15 cellular contexts compared by ENCODE assay signal in the genomic region with DNA sequence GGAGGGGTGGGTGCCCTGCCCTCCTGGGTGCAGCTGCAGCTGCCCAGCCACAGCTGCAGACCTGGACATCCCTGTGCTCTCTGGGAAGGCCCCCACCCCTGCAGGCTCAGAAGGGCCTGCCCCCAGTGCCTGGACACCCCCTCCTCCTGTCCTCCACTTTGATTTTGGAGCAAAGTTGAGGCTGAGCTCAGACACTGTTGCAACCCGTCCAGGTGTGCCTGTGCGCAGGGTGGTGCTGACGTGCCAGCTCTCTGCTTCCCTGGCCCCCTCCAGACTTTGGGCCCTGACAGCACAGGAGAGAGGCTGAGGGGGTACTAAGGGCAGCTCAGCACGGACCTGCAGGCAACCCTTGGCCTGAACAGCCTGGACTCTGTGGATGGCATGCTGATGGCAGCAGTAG.
DNase-seq lines count a peak whose midpoint lies in the region; ATAC-seq lines count a peak whose summit lies in the region.
"Had no signal": no experiment of that assay in that cellular context is flagged by ENCODE, and none has a peak within 500 bp of the region (broad histone marks: within the 10 kb centered on the region; RNA-seq: fewer than 3 reads in every experiment).

No MANE protein-coding gene starts in this region.

- no peaks in the 10 kb centered on the region for H3K4me1 ChIP-seq in neuronal stem cell (ENCODE audit: control insufficient read depth in 2 of 2, insufficient read depth in 1 of 2, low read depth in 1 of 2, low read length in 2 of 2)

- WGBS in neuronal stem cell (ENCODE audit: extremely low coverage in 2 of 2, insufficient read length in 2 of 2, insufficient replicate concordance in 1 of 2), 2 donors: no CpG with 5 or more reads among the region's 4 CpGs

- peaks cover 0 to 7% of the 10 kb centered on the region in 2 donors for H3K9me3 Mint-ChIP-seq in stimulated activated naive CD8-positive, alpha-beta T cell treated with anti-CD3 and anti-CD28 coated beads, Interleukin-15, amount 100 ng/mL, for 72 hours
- H3K9me3 Mint-ChIP-seq in stimulated activated effector memory CD8-positive, alpha-beta T cell treated with anti-CD3 and anti-CD28 coated beads, Interleukin-12 subunit alpha, Interleukin-12 subunit beta, amount 100 ng/mL, for 72 hours: peaks cover 4% of the 10 kb centered on the region
- peaks cover 6% of the 10 kb centered on the region for H3K9me3 Mint-ChIP-seq in activated CD4-positive, alpha-beta memory T cell treated with anti-CD3 and anti-CD28 coated beads for 36 hours

- peaks cover 2% of the 10 kb centered on the region for H3K79me1 ChIP-seq in neuronal stem cell (ENCODE audit: low read depth, low read length)

- H2BK120ac ChIP-seq in neuronal stem cell (ENCODE audit: low read depth, low read length): no peak overlapping the region

- no peak overlapping the region for H3K23ac ChIP-seq in neuronal stem cell (ENCODE audit: low read depth, low read length, poor library complexity)

- H3K9me3 ChIP-seq in neuronal stem cell (replicated peaks in 1 of 2; ENCODE audit: control insufficient read depth in 2 of 2, insufficient read depth in 1 of 2, low read depth in 1 of 2, low read length in 2 of 2): no peaks in the 10 kb centered on the region

- no peaks in the 10 kb centered on the region for H3K27me3 ChIP-seq in neuronal stem cell (ENCODE audit: control insufficient read depth in 3 of 3, insufficient read depth in 3 of 3, low read depth in 1 of 3, low read length in 3 of 3)

- peak overlapping the region; percentile 82 for H4K8ac ChIP-seq in neuronal stem cell (ENCODE audit: low read depth, low read length)

- intact Hi-C loops in activated CD4-positive, alpha-beta memory T cell treated with anti-CD3 and anti-CD28 coated beads for 36 hours (cut with micrococcal nuclease): no loop called here

- H2AFZ ChIP-seq in neuronal stem cell (ENCODE audit: low read length): no peak overlapping the region
- H2AFZ ChIP-seq: GM23248 had no signal

- H3K27ac ChIP-seq in neuronal stem cell (replicated peaks; ENCODE audit: low read length): no peak overlapping the region
- H3K27ac ChIP-seq: GM23248 had no signal

- no peaks in the 10 kb centered on the region for H3K27me3 Mint-ChIP-seq in stimulated activated naive CD8-positive, alpha-beta T cell treated with anti-CD3 and anti-CD28 coated beads, Interleukin-15, amount 100 ng/mL, for 72 hours
- H3K27me3 Mint-ChIP-seq in activated CD4-positive, alpha-beta memory T cell treated with anti-CD3 and anti-CD28 coated beads for 36 hours: no peaks in the 10 kb centered on the region
- H3K27me3 Mint-ChIP-seq: B cell; CD4-positive, alpha-beta T cell had no signal

- H3K4ac ChIP-seq in neuronal stem cell (ENCODE audit: low read length): no peak overlapping the region

- H3K36me3 ChIP-seq in neuronal stem cell (replicated peaks in 1 of 2; ENCODE audit: control insufficient read depth in 2 of 2, insufficient read depth in 2 of 2, low read length in 2 of 2): no peaks in the 10 kb centered on the region

- H3K4me3 ChIP-seq in neuronal stem cell (ENCODE audit: low read length in 2 of 2): peak overlapping the region in 1 of 2 donors; percentile 69
- H3K4me3 ChIP-seq: GM23248 had no signal

- POLR2A ChIA-PET in activated CD4-positive, alpha-beta memory T cell treated with anti-CD3 and anti-CD28 coated beads for 36 hours (lab: Charles Lee): no interaction called here

- H2BK12ac ChIP-seq in neuronal stem cell (ENCODE audit: low read length): no peak overlapping the region

- H3K18ac ChIP-seq in neuronal stem cell (ENCODE audit: low read length): peak overlapping the region; percentile 28

- H2AK5ac ChIP-seq in neuronal stem cell (ENCODE audit: low read depth, low read length): no peak overlapping the region

- no peak overlapping the region for H3K4me2 ChIP-seq in neuronal stem cell (ENCODE audit: insufficient read depth, low read length, poor library complexity, severe bottlenecking)

- H3K9ac ChIP-seq in neuronal stem cell (ENCODE audit: low read depth, low read length, poor library complexity): no peak overlapping the region
- H3K9ac ChIP-seq: GM23248 had no signal

- no peak overlapping the region for H3K4me3 Mint-ChIP-seq in stimulated activated naive CD8-positive, alpha-beta T cell treated with anti-CD3 and anti-CD28 coated beads, Interleukin-15, amount 100 ng/mL, for 72 hours
- no peak overlapping the region for H3K4me3 Mint-ChIP-seq in stimulated activated effector memory CD8-positive, alpha-beta T cell treated with anti-CD3 and anti-CD28 coated beads, Interleukin-12 subunit alpha, Interleukin-12 subunit beta, amount 100 ng/mL, for 72 hours
- no peak overlapping the region for H3K4me3 Mint-ChIP-seq in activated CD4-positive, alpha-beta memory T cell treated with anti-CD3 and anti-CD28 coated beads for 36 hours
- H3K4me3 Mint-ChIP-seq: B cell; CD4-positive, alpha-beta T cell had no signal

- no peaks in the 10 kb centered on the region for H3K4me1 Mint-ChIP-seq in stimulated activated naive CD8-positive, alpha-beta T cell treated with anti-CD3 and anti-CD28 coated beads, Interleukin-15, amount 100 ng/mL, for 72 hours
- H3K4me1 Mint-ChIP-seq in stimulated activated effector memory CD8-positive, alpha-beta T cell treated with anti-CD3 and anti-CD28 coated beads, Interleukin-12 subunit alpha, Interleukin-12 subunit beta, amount 100 ng/mL, for 72 hours: no peaks in the 10 kb centered on the region
- no peaks in the 10 kb centered on the region for H3K4me1 Mint-ChIP-seq in activated CD4-positive, alpha-beta memory T cell treated with anti-CD3 and anti-CD28 coated beads for 36 hours (ENCODE audit: low read depth)
- H3K4me1 Mint-ChIP-seq: B cell had no signal

- H3K14ac ChIP-seq in neuronal stem cell (ENCODE audit: low read length): peak overlapping the region; percentile 94

- no peak for DNase-seq in stimulated activated naive CD8-positive, alpha-beta T cell treated with anti-CD3 and anti-CD28 coated beads, Interleukin-15, amount 100 ng/mL, for 72 hours
- no peak for DNase-seq in stimulated activated naive CD8-positive, alpha-beta T cell treated with anti-CD3 and anti-CD28 coated beads, Interleukin-15, Interleukin-2, amounts not matched to agents 100 U/mL and 50 U/mL, for 24 hours
- DNase-seq in neuronal stem cell (ENCODE audit: low spot score) (no peak), cerebellar nuclear complex (lab: John Stamatoyannopoulos, UW) (no peak), NCI-H146 (lab: John Stamatoyannopoulos, UW) (no peak)
- DNase-seq in stimulated activated effector memory CD8-positive, alpha-beta T cell treated with anti-CD3 and anti-CD28 coated beads, Interleukin-12 subunit alpha, Interleukin-12 subunit beta, amount 100 ng/mL, for 72 hours (ENCODE audit: low spot score in 2 of 2): no peak
- DNase-seq in activated CD4-positive, alpha-beta memory T cell treated with anti-CD3 and anti-CD28 coated beads for 36 hours: no peak
- DNase-seq: C1 segment of cervical spinal cord; Calu3; CD4-positive, alpha-beta T cell; DMS79 treated with DMSO at 0.1 percent for 48 hours; EL; GM23248 had no signal

- CTCF ChIA-PET in activated CD4-positive, alpha-beta memory T cell treated with anti-CD3 and anti-CD28 coated beads for 36 hours (lab: Charles Lee): no interaction called here

- no peaks in the 10 kb centered on the region for H3K36me3 Mint-ChIP-seq in stimulated activated effector memory CD8-positive, alpha-beta T cell treated with anti-CD3 and anti-CD28 coated beads, Interleukin-12 subunit alpha, Interleukin-12 subunit beta, amount 100 ng/mL, for 72 hours
- no peaks in the 10 kb centered on the region for H3K36me3 Mint-ChIP-seq in activated CD4-positive, alpha-beta memory T cell treated with anti-CD3 and anti-CD28 coated beads for 36 hours

- H4K91ac ChIP-seq in neuronal stem cell (ENCODE audit: low read depth, low read length, poor library complexity): no peak overlapping the region

- ATAC-seq in stimulated activated naive CD8-positive, alpha-beta T cell treated with anti-CD3 and anti-CD28 coated beads, Interleukin-15, amount 100 ng/mL, for 72 hours: peak; percentile 33
- ATAC-seq in stimulated activated naive CD8-positive, alpha-beta T cell treated with anti-CD3 and anti-CD28 coated beads, Interleukin-15, Interleukin-2, amounts not matched to agents 100 U/mL and 50 U/mL, for 24 hours: no peak
- ATAC-seq in stimulated activated effector memory CD8-positive, alpha-beta T cell treated with anti-CD3 and anti-CD28 coated beads, Interleukin-12 subunit alpha, Interleukin-12 subunit beta, amount 100 ng/mL, for 72 hours: peak; percentile 32
- ATAC-seq: HCT116 had no signal

- peak overlapping the region in 1 of 2 donors; percentile 19 for H3K27ac Mint-ChIP-seq in stimulated activated naive CD8-positive, alpha-beta T cell treated with anti-CD3 and anti-CD28 coated beads, Interleukin-15, amount 100 ng/mL, for 72 hours
- no peak overlapping the region for H3K27ac Mint-ChIP-seq in stimulated activated effector memory CD8-positive, alpha-beta T cell treated with anti-CD3 and anti-CD28 coated beads, Interleukin-12 subunit alpha, Interleukin-12 subunit beta, amount 100 ng/mL, for 72 hours
- no peak overlapping the region for H3K27ac Mint-ChIP-seq in activated CD4-positive, alpha-beta memory T cell treated with anti-CD3 and anti-CD28 coated beads for 36 hours
- H3K27ac Mint-ChIP-seq: B cell; CD4-positive, alpha-beta T cell had no signal

- H2BK5ac ChIP-seq in neuronal stem cell (ENCODE audit: low read length): no peak overlapping the region

- H2BK15ac ChIP-seq in neuronal stem cell (ENCODE audit: low read length): no peak overlapping the region
